In genomic region chr13:33262997-33263396, GRCh38 we compare ENCODE assay signal across 9 cellular contexts.
DNase-seq lines count a peak whose midpoint lies in the region; ATAC-seq and TF ChIP-seq lines count a peak whose summit lies in the region.
"Had no signal": no experiment of that assay in that cellular context is flagged by ENCODE, and none has a peak within 500 bp of the region (broad histone marks: within the 10 kb centered on the region; RNA-seq: fewer than 3 reads in every experiment).

No MANE protein-coding gene starts in this region.

- peak; percentile 12 for TF ChIP-seq CTCF in GM06990 (IDR thresholded peaks at IDR 0.05; ENCODE audit: insufficient read depth, low read length, poor library complexity, severe bottlenecking)

- peak overlapping the region; percentile 79 for H3K27ac ChIP-seq in cingulate gyrus (ENCODE audit: low read depth, low read length)

- DNase-seq in GM06990 (ENCODE audit: extremely low read depth, insufficient read length) (no peak), NCI-H69 (lab: John Stamatoyannopoulos, UW) (peak; percentile 18), pons (ENCODE audit: low spot score) (peak; percentile 61), NCI-H1436 (lab: John Stamatoyannopoulos, UW) (no peak), NCI-H1694 treated with DMSO at 0.1 percent for 48 hours (lab: John Stamatoyannopoulos, UW) (no peak)
- DNase-seq: SHP77 had no signal

- H3K36me3 ChIP-seq in GM06990 (ENCODE audit: control insufficient read depth, insufficient read depth, low read length) = no peaks in the 10 kb centered on the region

- H3K27me3 ChIP-seq in GM06990 (replicated peaks; ENCODE audit: control insufficient read depth, insufficient read depth, low read length) = no peaks in the 10 kb centered on the region

- ATAC-seq in GM21515 (IDR thresholded peaks at IDR 0.05; ENCODE audit: unreplicated experiment) = no peak
- ATAC-seq in HG03280 (IDR thresholded peaks at IDR 0.05; ENCODE audit: unreplicated experiment) = no peak

- H3K4me3 ChIP-seq in GM06990 (replicated peaks; ENCODE audit: low read depth, low read length) = no peak overlapping the region

Comparison
In these comparisons a context has a peak if more than half of its experiments do, and no peak if none do; other contexts are left out.
1. DNase-seq: peak in NCI-H69 (single experiment) and pons (single experiment); none in GM06990 (single experiment), NCI-H1436 (single experiment) and NCI-H1694 treated with DMSO at 0.1 percent for 48 hours (single experiment).